1 cellular context compared by ENCODE assay signal in genomic region chr6:11968241-11968806, GRCh38.
TF ChIP-seq lines count a peak whose summit lies in the region.

No MANE protein-coding gene starts in this region.

TF ChIP-seq in K562, 482 proteins besides CTCF, POLR2A, EP300 and RAD21 (continued from another document and continues in another):
- TF ChIP-seq GTF2A2 (tag; IDR thresholded peaks at IDR 0.05), result no peak
- TF ChIP-seq RUNX1 (IDR thresholded peaks at IDR 0.05; ENCODE audit: low read depth), result no peak
- no peak for TF ChIP-seq ZNF764 (CRISPR knock-in tag; IDR thresholded peaks at IDR 0.05; ENCODE audit: low read depth)
- TF ChIP-seq PBX2 (CRISPR knock-in tag; IDR thresholded peaks at IDR 0.05; ENCODE audit: low read depth), result no peak
- 0 out of 2 replicates have a peak, but pooled peaks have one; percentile 6 for TF ChIP-seq PBX2 (tag; conservative IDR thresholded peaks at IDR 0.05; ENCODE audit: low read depth)
- TF ChIP-seq SOX6 (IDR thresholded peaks at IDR 0.05), result peak; percentile 87
- TF ChIP-seq RCOR1 (IDR thresholded peaks at IDR 0.05; ENCODE audit: borderline replicate concordance in 1 of 2, low read depth in 2 of 2, low read length in 2 of 2), result peak in 1 of 2 experiments; percentile 28; a peak in 2 of 4 replicates
- TF ChIP-seq HBP1 (CRISPR knock-in tag; IDR thresholded peaks at IDR 0.05), result no peak
- TF ChIP-seq ZNF24 (IDR thresholded peaks at IDR 0.05), result 0 out of 2 replicates have a peak, but pooled peaks have one; percentile 19
- TF ChIP-seq ZNF644 (tag; IDR thresholded peaks at IDR 0.05; ENCODE audit: low read depth), result no peak
- TF ChIP-seq ATF1 (CRISPR knock-in tag; IDR thresholded peaks at IDR 0.05), result no peak
- no peak for TF ChIP-seq ATF1 (tag; IDR thresholded peaks at IDR 0.05)
- TF ChIP-seq FOSL1 (tag; conservative IDR thresholded peaks at IDR 0.05), result peak; percentile 56
- no peak for TF ChIP-seq ARID3A (IDR thresholded peaks at IDR 0.05; ENCODE audit: borderline replicate concordance, low read depth, low read length)
- TF ChIP-seq ZNF586 (CRISPR knock-in tag; conservative IDR thresholded peaks at IDR 0.05), result no peak
- TF ChIP-seq MCM5 (IDR thresholded peaks at IDR 0.05; ENCODE audit: low read depth), result no peak
- 0 out of 2 replicates have a peak, but pooled peaks have one; percentile 48 for TF ChIP-seq EHMT2 (IDR thresholded peaks at IDR 0.05)
- TF ChIP-seq ZFPM2 (CRISPR knock-in tag; IDR thresholded peaks at IDR 0.05), result no peak
- peak; percentile 92 for TF ChIP-seq ARID1B (IDR thresholded peaks at IDR 0.05)
- no peak for TF ChIP-seq C11orf30 (IDR thresholded peaks at IDR 0.05; ENCODE audit: low read depth)
- no peak for TF ChIP-seq CLOCK (CRISPR knock-in tag; IDR thresholded peaks at IDR 0.05; ENCODE audit: borderline replicate concordance)
- peak; percentile 52; the same call in 1 of the 2 replicates for TF ChIP-seq GATAD2B (IDR thresholded peaks at IDR 0.05; ENCODE audit: borderline replicate concordance)
- TF ChIP-seq FOXP1 (CRISPR knock-in tag; IDR thresholded peaks at IDR 0.05), result no peak
- TF ChIP-seq ZNF140 (CRISPR knock-in tag; IDR thresholded peaks at IDR 0.05), result no peak
- no peak for TF ChIP-seq REST (CRISPR knock-in tag; IDR thresholded peaks at IDR 0.05; ENCODE audit: low read depth)
- TF ChIP-seq TGIF2 (CRISPR knock-in tag; IDR thresholded peaks at IDR 0.05), result no peak
- no peak for TF ChIP-seq CEBPZ (IDR thresholded peaks at IDR 0.05; ENCODE audit: borderline replicate concordance, low read depth, low read length)
- TF ChIP-seq NFRKB (IDR thresholded peaks at IDR 0.05; ENCODE audit: low read depth), result no peak
- 0 out of 2 replicates have a peak, but pooled peaks have one; percentile 38 for TF ChIP-seq NCOA1 (IDR thresholded peaks at IDR 0.05; ENCODE audit: low read depth)
- TF ChIP-seq PRPF4 (IDR thresholded peaks at IDR 0.05; ENCODE audit: insufficient read depth, low read depth, low read length, poor library complexity, severe bottlenecking), result no peak
- 0 out of 4 replicates have a peak, but pooled peaks of 1 of the 2 experiments have one; percentile 38 for TF ChIP-seq MAZ (CRISPR knock-in tag; conservative IDR thresholded peaks at IDR 0.05 in 1 of 2, IDR thresholded peaks at IDR 0.05 in 1 of 2)
- TF ChIP-seq NELFE (IDR thresholded peaks at IDR 0.05; ENCODE audit: insufficient read depth, insufficient read length), result no peak
- no peak for TF ChIP-seq RERE (CRISPR knock-in tag; IDR thresholded peaks at IDR 0.05; ENCODE audit: borderline replicate concordance)
- no peak for TF ChIP-seq HMG20A (CRISPR knock-in tag; conservative IDR thresholded peaks at IDR 0.05)
- peak; percentile 88 for TF ChIP-seq DPF2 (IDR thresholded peaks at IDR 0.05)
- 0 out of 2 replicates have a peak, but pooled peaks have one; percentile 11 for TF ChIP-seq CTBP1 (IDR thresholded peaks at IDR 0.05; ENCODE audit: borderline replicate concordance)
- no peak for TF ChIP-seq ZNF717 (CRISPR knock-in tag; IDR thresholded peaks at IDR 0.05)
- no peak for TF ChIP-seq SP2 (IDR thresholded peaks at IDR 0.05; ENCODE audit: extremely low read depth, low read depth, low read length, poor library complexity, severe bottlenecking)
